ENCODE assay signal across 11 cellular contexts in genomic region chr16:89449726-89450335, GRCh38. TPM values are rescaled to one million over a fixed set of nuclear protein-coding genes. Genes with fewer than 3 reads are reported as not detected.
DNase-seq lines count a peak whose midpoint lies in the region; ATAC-seq and TF ChIP-seq lines count a peak whose summit lies in the region.
"Had no signal": no experiment of that assay in that cellular context is flagged by ENCODE, and none has a peak within 500 bp of the region (broad histone marks: within the 10 kb centered on the region; RNA-seq: fewer than 3 reads in every experiment).

No MANE protein-coding gene starts in this region.

- peaks cover 3% of the 10 kb centered on the region; the same call in 1 of the 2 replicates for H3K36me3 ChIP-seq in OCI-LY7 (ENCODE audit: insufficient read depth, low read length)

- H2AFZ ChIP-seq in OCI-LY7 (ENCODE audit: low read length): no peak overlapping the region

- no peaks in the 10 kb centered on the region for H3K9me2 ChIP-seq in OCI-LY7 (ENCODE audit: insufficient read depth, low read length)

- H3K9me3 Mint-ChIP-seq in T-helper 2 cell treated with Interferon-gamma antibody and Interleukin-4, amounts not matched to agents 5 μg/mL and 100 μg/mL, for 36 hours: no peaks in the 10 kb centered on the region

- no peaks in the 10 kb centered on the region for H3K9me3 ChIP-seq in OCI-LY7 (ENCODE audit: low read length)

- peaks cover 61% of the 10 kb centered on the region for H4K20me1 ChIP-seq in OCI-LY7 (ENCODE audit: insufficient read depth, low read length)

- peaks cover 98% of the 10 kb centered on the region for H3K79me2 ChIP-seq in OCI-LY7 (ENCODE audit: insufficient read depth, low read depth, low read length)

- H3K4me1 Mint-ChIP-seq in T-helper 2 cell treated with Interferon-gamma antibody and Interleukin-4, amounts not matched to agents 5 μg/mL and 100 μg/mL, for 36 hours (ENCODE audit: low read depth): peaks cover 68% of the 10 kb centered on the region

- TF ChIP-seq CTCF in OCI-LY7 (conservative IDR thresholded peaks at IDR 0.05; ENCODE audit: low read length): no peak

- peaks cover 71% of the 10 kb centered on the region for H3K4me1 ChIP-seq in OCI-LY7 (ENCODE audit: insufficient read depth, low read length, poor library complexity, severe bottlenecking)

- CTCF ChIA-PET in OCI-LY7 (lab: Charles Lee; ENCODE audit: unreplicated experiment): no interaction called here

- no TSS peak for BruUV-seq in OCI-LY7 (replicated peaks; lab: Mats Ljungman, UMichigan)

- no peak overlapping the region for H3K27ac ChIP-seq in OCI-LY7 (ENCODE audit: low read depth, low read length, poor library complexity, severe bottlenecking)
- peak overlapping the region; percentile 54 for H3K27ac ChIP-seq in epithelial cell of prostate

- H3K4me3 ChIP-seq in OCI-LY7 (ENCODE audit: low read depth, low read length, poor library complexity, severe bottlenecking): no peak overlapping the region

- POLR2A ChIA-PET in OCI-LY7 (lab: Charles Lee): interaction anchor here (1.1 kb wide), 1 partner anchor 40 kb away, joined by 3 read pairs; no protein-coding TSS in a partner anchor

- intact Hi-C loops in OCI-LY7 (cut with micrococcal nuclease; ENCODE audit: unreplicated experiment) (loop anchor here (5.0 kb wide), 1 partner anchor 37 kb away; no protein-coding TSS in a partner anchor), sciatic nerve (cut with DNase I) (no loop called here)

- H3K4me3 Mint-ChIP-seq in T-helper 2 cell treated with Interferon-gamma antibody and Interleukin-4, amounts not matched to agents 5 μg/mL and 100 μg/mL, for 36 hours: no peak overlapping the region

- H3K27ac Mint-ChIP-seq in T-helper 2 cell treated with Interferon-gamma antibody and Interleukin-4, amounts not matched to agents 5 μg/mL and 100 μg/mL, for 36 hours: peak overlapping the region; percentile 5

- H3K27me3 Mint-ChIP-seq in T-helper 2 cell treated with Interferon-gamma antibody and Interleukin-4, amounts not matched to agents 5 μg/mL and 100 μg/mL, for 36 hours (ENCODE audit: low read depth): no peaks in the 10 kb centered on the region

- H3K4me2 ChIP-seq in OCI-LY7 (ENCODE audit: low read length): no peak overlapping the region

- ATAC-seq in GM19351 (IDR thresholded peaks at IDR 0.05; ENCODE audit: unreplicated experiment) (no peak), HG03175 (IDR thresholded peaks at IDR 0.05; ENCODE audit: unreplicated experiment) (no peak), sciatic nerve (no peak)

- DNase-seq in T-helper 2 cell treated with Interferon-gamma antibody and Interleukin-4, amounts not matched to agents 5 μg/mL and 100 μg/mL, for 36 hours (ENCODE audit: low spot score): no peak
- no peak for DNase-seq in T-helper 2 cell
- DNase-seq in OCI-LY7 (ENCODE audit: low spot score): peak; percentile 20
- no peak for DNase-seq in epithelial cell of prostate (ENCODE audit: low read depth, low spot score)
- peak; percentile 15 for DNase-seq in pulmonary artery endothelial cell (ENCODE audit: low read depth, low spot score)
- no peak for DNase-seq in sciatic nerve (ENCODE audit: low spot score)
- DNase-seq: ACHN, activated gamma-delta T cell treated with Interleukin-2 at 50 U/mL for 16 hours, right cardiac atrium had no signal

- peaks cover 3% of the 10 kb centered on the region for H3K36me3 Mint-ChIP-seq in T-helper 2 cell treated with Interferon-gamma antibody and Interleukin-4, amounts not matched to agents 5 μg/mL and 100 μg/mL, for 36 hours (ENCODE audit: low read depth)

RNA-seq across cellular contexts. Expression of gene ANKRD11, which starts 40.5 kb away (rescaled TPM):
- total RNA-seq in OCI-LY7 (2014; rRNA removed; shearing (Covaris generic)): 87.0 and 89.1 TPM in 2 replicates
- total RNA-seq in OCI-LY7 (2022): 247 and 251 TPM in 2 replicates
- 53.0 and 58.1 TPM in 2 replicates for total RNA-seq in pulmonary artery endothelial cell
- 140 TPM for total RNA-seq in sciatic nerve

RNA-seq across cellular contexts. Expression of gene SPG7, which starts 58.4 kb away (rescaled TPM):
- total RNA-seq in OCI-LY7 (2014; rRNA removed; shearing (Covaris generic)): 77.6 and 92.7 TPM in 2 replicates
- total RNA-seq in OCI-LY7 (2022) (106 and 121 TPM in 2 replicates), pulmonary artery endothelial cell (99.5 and 119 TPM in 2 replicates), sciatic nerve (104 TPM)

Comparison
In these comparisons a context has a peak if more than half of its experiments do, and no peak if none do; other contexts are left out.
1. DNase-seq: peak in OCI-LY7 (single experiment) and pulmonary artery endothelial cell (single experiment); none in T-helper 2 cell treated with Interferon-gamma antibody and Interleukin-4, amounts not matched to agents 5 μg/mL and 100 μg/mL, for 36 hours (single experiment), T-helper 2 cell (0 of 5), epithelial cell of prostate (single experiment) and sciatic nerve (single experiment).